ENCODE assay signal across 8 cellular contexts in genomic region chr12:51048601-51049369, GRCh38. TPM values are rescaled to one million over a fixed set of nuclear protein-coding genes. Genes with fewer than 3 reads are reported as not detected.
DNase-seq lines count a peak whose midpoint lies in the region; ATAC-seq and TF ChIP-seq lines count a peak whose summit lies in the region.

No MANE protein-coding gene starts in this region.

- H3K4me1 ChIP-seq in gastroesophageal sphincter, result peaks cover 9 to 37% (median 14%) of the 10 kb centered on the region in 3 donors

- H3K4me3 Mint-ChIP-seq in activated CD4-positive, alpha-beta T cell treated with anti-CD3 and anti-CD28 coated beads, Interleukin-2, amount 10 ng/mL, durations not matched to agents 24 days and 14 days, result peak overlapping the region; percentile 93
- H3K4me3 Mint-ChIP-seq in WTC11, result peak overlapping the region; percentile 92

- peaks cover 22% of the 10 kb centered on the region for H3K36me3 Mint-ChIP-seq in activated CD4-positive, alpha-beta T cell treated with anti-CD3 and anti-CD28 coated beads, Interleukin-2, amount 10 ng/mL, durations not matched to agents 24 days and 14 days (ENCODE audit: low read depth)
- H3K36me3 Mint-ChIP-seq in WTC11, result peaks cover 14% of the 10 kb centered on the region

- H3K27ac ChIP-seq in gastroesophageal sphincter, result peak overlapping the region; percentile 67 to 98 (median 94)

- TF ChIP-seq CTCF in WTC11 (IDR thresholded peaks at IDR 0.05), result no peak
- no peak for TF ChIP-seq CTCF in gastroesophageal sphincter (IDR thresholded peaks at IDR 0.05)

- H3K27me3 Mint-ChIP-seq in activated CD4-positive, alpha-beta T cell treated with anti-CD3 and anti-CD28 coated beads, Interleukin-2, amount 10 ng/mL, durations not matched to agents 24 days and 14 days, result no peaks in the 10 kb centered on the region
- peaks cover 5% of the 10 kb centered on the region; the same call in 1 of the 2 replicates for H3K27me3 Mint-ChIP-seq in WTC11 (ENCODE audit: low read depth)

- no peak for ATAC-seq in WTC11
- no peak for ATAC-seq in gastroesophageal sphincter

- H3K27ac Mint-ChIP-seq in activated CD4-positive, alpha-beta T cell treated with anti-CD3 and anti-CD28 coated beads, Interleukin-2, amount 10 ng/mL, durations not matched to agents 24 days and 14 days, result peak overlapping the region; percentile 90
- H3K27ac Mint-ChIP-seq in WTC11, result peak overlapping the region; percentile 82

- H3K27me3 ChIP-seq in gastroesophageal sphincter, result no peaks in the 10 kb centered on the region

- POLR2A ChIA-PET in WTC11 (lab: Charles Lee), result interaction anchor here (0.5 to 0.7 kb wide), 2 partner anchors 23 to 34 kb away, joined by 3 to 4 read pairs; partner anchors contain the start of gene SLC11A2

- CTCF ChIA-PET in WTC11 (lab: Charles Lee), result interaction anchor here (0.6 kb wide), 1 partner anchor 292 kb away, joined by 3 read pairs; no protein-coding TSS in a partner anchor

- WGBS in gastroesophageal sphincter (ENCODE audit: low coverage in 1 of 2), 2 donors, result 29 to 30% methylated on average over 14 to 18 of the region's 18 CpGs

- TF ChIP-seq EP300 in gastroesophageal sphincter (IDR thresholded peaks at IDR 0.05), result no peak

- intact Hi-C loops in activated CD4-positive, alpha-beta T cell treated with anti-CD3 and anti-CD28 coated beads, Interleukin-2, amount 10 ng/mL, durations not matched to agents 24 days and 14 days (cut with micrococcal nuclease), result loop anchor here (1.0 to 5.0 kb wide), 6 partner anchors 35 to 646 kb away; partner anchors contain the start of genes BIN2, CSRNP2, LARP4 and TFCP2

- peaks cover 0 to 38% of the 10 kb centered on the region in 2 donors for H3K36me3 ChIP-seq in gastroesophageal sphincter

- H3K9me3 Mint-ChIP-seq in activated CD4-positive, alpha-beta T cell treated with anti-CD3 and anti-CD28 coated beads, Interleukin-2, amount 10 ng/mL, durations not matched to agents 24 days and 14 days, result no peaks in the 10 kb centered on the region
- no peaks in the 10 kb centered on the region for H3K9me3 Mint-ChIP-seq in WTC11

- peak; percentile 74 for DNase-seq in activated CD4-positive, alpha-beta T cell treated with anti-CD3 and anti-CD28 coated beads, Interleukin-2, amount 10 ng/mL, durations not matched to agents 24 days and 14 days
- no peak for DNase-seq in activated CD4-positive, alpha-beta T cell treated with anti-CD3 and anti-CD28 coated beads for 1 hour
- DNase-seq in WTC11 (ENCODE audit: low spot score), result no peak
- no peak for DNase-seq in skeletal muscle cell (ENCODE audit: low read depth)
- DNase-seq in amniotic stem cell (lab: John Stamatoyannopoulos, UW), result no peak
- DNase-seq in anterior cingulate cortex (lab: John Stamatoyannopoulos, UW), result no peak
- no peak for DNase-seq in ureter (ENCODE audit: low spot score)

- H3K4me3 ChIP-seq in gastroesophageal sphincter (peak overlapping the region; percentile 72 to 74), skeletal muscle cell (ENCODE audit: low read depth, low read length) (peak overlapping the region; percentile 92)

- no peak for TF ChIP-seq POLR2A in gastroesophageal sphincter (IDR thresholded peaks at IDR 0.05)

- peaks cover 26% of the 10 kb centered on the region for H3K4me1 Mint-ChIP-seq in activated CD4-positive, alpha-beta T cell treated with anti-CD3 and anti-CD28 coated beads, Interleukin-2, amount 10 ng/mL, durations not matched to agents 24 days and 14 days
- peaks cover 13% of the 10 kb centered on the region for H3K4me1 Mint-ChIP-seq in WTC11

- H3K9me3 ChIP-seq in gastroesophageal sphincter, result no peaks in the 10 kb centered on the region

TF ChIP-seq in WTC11, 78 proteins besides CTCF, POLR2A, EP300 and RAD21:
- no peak for TF ChIP-seq GRHL2 (CRISPR knock-in tag; IDR thresholded peaks at IDR 0.05; ENCODE audit: insufficient replicate concordance, severe bottlenecking)
- no peak for TF ChIP-seq ZMAT4 (CRISPR knock-in tag; IDR thresholded peaks at IDR 0.05)

RNA-seq across cellular contexts. Expression of gene LETMD1, which starts 0.7 kb away (rescaled TPM):
- total RNA-seq in activated CD4-positive, alpha-beta T cell treated with anti-CD3 and anti-CD28 coated beads, Interleukin-2, amount 10 ng/mL, durations not matched to agents 24 days and 14 days, result 75.7 and 77.8 TPM in 2 replicates
- total RNA-seq in WTC11 (2021), result 43.3 to 45.9 TPM (median 45.8 TPM) in 3 replicates
- total RNA-seq in gastroesophageal sphincter, result 10 to 100 TPM; 30.2 to 49.7 (median 42.6) TPM
- 97.8 TPM for total RNA-seq in ureter

RNA-seq across cellular contexts. Expression of gene SLC11A2, which starts 22.6 kb away (rescaled TPM):
- total RNA-seq in activated CD4-positive, alpha-beta T cell treated with anti-CD3 and anti-CD28 coated beads, Interleukin-2, amount 10 ng/mL, durations not matched to agents 24 days and 14 days, result 54.2 and 56.2 TPM in 2 replicates
- 48.6 to 58.0 TPM (median 54.6 TPM) in 3 replicates for total RNA-seq in WTC11 (2021)
- total RNA-seq in gastroesophageal sphincter, result 10 to 100 TPM; 24.9 to 47.1 (median 32.4) TPM
- 78.4 TPM for total RNA-seq in ureter

RNA-seq across cellular contexts. Expression of gene CSRNP2, which starts 34.6 kb away (rescaled TPM):
- total RNA-seq in activated CD4-positive, alpha-beta T cell treated with anti-CD3 and anti-CD28 coated beads, Interleukin-2, amount 10 ng/mL, durations not matched to agents 24 days and 14 days, result 22.7 and 22.9 TPM in 2 replicates
- total RNA-seq in WTC11 (2021), result 33.7 to 36.1 TPM (median 34.2 TPM) in 3 replicates
- 10 to 100 TPM; 19.1 to 35.0 (median 28.3) TPM for total RNA-seq in gastroesophageal sphincter
- 26.2 TPM for total RNA-seq in ureter
